In genomic region chr10:57948796-57949195, GRCh38 we compare ENCODE assay signal across 13 cellular contexts.
"Had no signal": no experiment of that assay in that cellular context is flagged by ENCODE, and none has a peak within 500 bp of the region (broad histone marks: within the 10 kb centered on the region; RNA-seq: fewer than 3 reads in every experiment).

No MANE protein-coding gene starts in this region.

- FAIRE-seq: endothelial cell of umbilical vein, small intestine, urothelium cell line had no signal

- H3K4me3 ChIP-seq: colonic mucosa, mucosa of descending colon had no signal

- DNase-seq: cerebellar nuclear complex; colonic mucosa; dermis blood vessel endothelial cell; islet precursor cell; mucosa of descending colon; naive thymus-derived CD8-positive, alpha-beta T cell; posterior cingulate gyrus; right cardiac atrium; small intestine; stimulated activated CD4-positive, alpha-beta T cell treated with anti-CD3 and anti-CD28 coated beads, Interleukin-12 subunit alpha, Interleukin-12 subunit beta, amount 100 ng/mL, for 4 hours; stimulated activated naive CD4-positive, alpha-beta T cell had no signal
